12 cellular contexts compared by ENCODE assay signal in the genomic region with DNA sequence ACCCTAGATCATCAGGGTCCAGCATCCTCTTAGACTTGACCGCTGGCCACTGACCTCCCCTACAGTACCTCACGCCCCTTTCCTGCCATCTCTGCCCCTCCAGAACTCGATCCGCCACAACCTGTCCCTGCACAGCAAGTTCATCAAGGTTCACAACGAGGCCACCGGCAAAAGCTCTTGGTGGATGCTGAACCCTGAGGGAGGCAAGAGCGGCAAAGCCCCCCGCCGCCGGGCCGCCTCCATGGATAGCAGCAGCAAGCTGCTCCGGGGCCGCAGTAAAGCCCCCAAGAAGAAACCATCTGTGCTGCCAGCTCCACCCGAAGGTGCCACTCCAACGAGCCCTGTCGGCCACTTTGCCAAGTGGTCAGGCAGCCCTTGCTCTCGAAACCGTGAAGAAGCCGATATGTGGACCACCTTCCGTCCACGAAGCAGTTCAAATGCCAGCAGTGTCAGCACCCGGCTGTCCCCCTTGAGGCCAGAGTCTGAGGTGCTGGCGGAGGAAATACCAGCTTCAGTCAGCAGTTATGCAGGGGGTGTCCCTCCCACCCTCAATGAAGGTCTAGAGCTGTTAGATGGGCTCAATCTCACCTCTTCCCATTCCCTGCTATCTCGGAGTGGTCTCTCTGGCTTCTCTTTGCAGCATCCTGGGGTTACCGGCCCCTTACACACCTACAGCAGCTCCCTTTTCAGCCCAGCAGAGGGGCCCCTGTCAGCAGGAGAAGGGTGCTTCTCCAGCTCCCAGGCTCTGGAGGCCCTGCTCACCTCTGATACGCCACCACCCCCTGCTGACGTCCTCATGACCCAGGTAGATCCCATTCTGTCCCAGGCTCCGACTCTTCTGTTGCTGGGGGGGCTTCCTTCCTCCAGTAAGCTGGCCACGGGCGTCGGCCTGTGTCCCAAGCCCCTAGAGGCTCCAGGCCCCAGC. TPM values are rescaled to one million over a fixed set of nuclear protein-coding genes. Genes with fewer than 3 reads are reported as not detected.
A peak's percentile ranks its signal among the peaks of the same experiment; 100 is the strongest.
DNase-seq lines count a peak whose midpoint lies in the region; ATAC-seq lines count a peak whose summit lies in the region.
"Had no signal": no experiment of that assay in that cellular context is flagged by ENCODE, and none has a peak within 500 bp of the region (broad histone marks: within the 10 kb centered on the region; RNA-seq: fewer than 3 reads in every experiment).

No MANE protein-coding gene starts in this region.

- H3K27me3 Mint-ChIP-seq in effector memory CD8-positive, alpha-beta T cell: no peaks in the 10 kb centered on the region

- peaks cover 47% of the 10 kb centered on the region for H3K36me3 Mint-ChIP-seq in effector memory CD8-positive, alpha-beta T cell (ENCODE audit: insufficient read depth)

- peak; percentile 37 for DNase-seq in H7
- no peak for DNase-seq in effector memory CD8-positive, alpha-beta T cell
- no peak for DNase-seq in middle frontal gyrus (ENCODE audit: extremely low spot score, low spot score)
- no peak for DNase-seq in DMS53 (lab: John Stamatoyannopoulos, UW)
- DNase-seq: activated CD4-positive, CD25-positive, alpha-beta regulatory T cell; NCI-H1436; NCI-H774; SHP77 treated with DMSO at 0.1 percent for 48 hours had no signal

- peak overlapping the region; percentile 68 to 93 for H3K27ac Mint-ChIP-seq in effector memory CD8-positive, alpha-beta T cell

- H4K20me1 ChIP-seq in BLaER1: peaks cover 15% of the 10 kb centered on the region; the same call in 1 of the 2 replicates

- H3K36me3 ChIP-seq in BLaER1 (no peaks in the 10 kb centered on the region), H7 (replicated peaks; ENCODE audit: control insufficient read depth, insufficient read depth, low read length) (no peaks in the 10 kb centered on the region; the same call in 1 of the 2 replicates)

- H3K27me3 ChIP-seq in BLaER1 (peaks cover 85% of the 10 kb centered on the region), H7 (ENCODE audit: control insufficient read depth, insufficient read depth, low read length) (peaks cover 1% of the 10 kb centered on the region; the same call in 1 of the 2 replicates)

- H3K9me3 Mint-ChIP-seq in effector memory CD8-positive, alpha-beta T cell: no peaks in the 10 kb centered on the region

- H3K4me3 Mint-ChIP-seq in effector memory CD8-positive, alpha-beta T cell: peak overlapping the region in 1 of 2 donors; percentile 46

- peaks cover 68% of the 10 kb centered on the region for H3K4me1 ChIP-seq in BLaER1

- peaks cover 52% of the 10 kb centered on the region in 2 donors for H3K4me1 Mint-ChIP-seq in effector memory CD8-positive, alpha-beta T cell (ENCODE audit: low read depth in 2 of 2)

- peak overlapping the region; percentile 89 for H3K27ac ChIP-seq in BLaER1
- H3K27ac ChIP-seq: C4-2B had no signal

- H3K9ac ChIP-seq in BLaER1: no peak overlapping the region

- H3K4me3 ChIP-seq in BLaER1: no peak overlapping the region
- H3K4me3 ChIP-seq in H7 (ENCODE audit: insufficient read depth, low read depth, low read length): no peak overlapping the region

- H3K9me3 ChIP-seq in BLaER1: no peaks in the 10 kb centered on the region

- no peak for ATAC-seq in effector memory CD8-positive, alpha-beta T cell (replicated peaks)
- no peak for ATAC-seq in HG02763 (IDR thresholded peaks at IDR 0.05; ENCODE audit: unreplicated experiment)
- ATAC-seq: left lobe of liver had no signal

- H3K4me2 ChIP-seq in BLaER1: peak overlapping the region; percentile 14; the same call in 1 of the 2 replicates

RNA-seq across cellular contexts. Expression of a gene that starts 5.2 kb away (rescaled TPM):
- total RNA-seq in H7 (2014; rRNA removed; shearing (Covaris generic)): 15.4 and 18.6 TPM in 2 replicates

RNA-seq across cellular contexts. Expression of a gene that starts 5.7 kb away (rescaled TPM):
- 3.8 TPM in 1 of 2 replicates, not detected in the other for total RNA-seq in H7 (2014; rRNA removed; shearing (Covaris generic))
- total RNA-seq: left lobe of liver had no signal

RNA-seq across cellular contexts. Expression of a gene that starts 10.5 kb away (rescaled TPM):
- not detected in 2 replicates for total RNA-seq in H7 (2014; rRNA removed; shearing (Covaris generic))

RNA-seq across cellular contexts. Expression of a gene that starts 17.6 kb away (rescaled TPM):
- total RNA-seq in H7 (2014; rRNA removed; shearing (Covaris generic)): 19.0 and 24.1 TPM in 2 replicates

RNA-seq across cellular contexts. Expression of a gene that starts 32.7 kb away (rescaled TPM):
- 66.3 and 85.8 TPM in 2 replicates for total RNA-seq in H7 (2014; rRNA removed; shearing (Covaris generic))
